Comparison of ENCODE assay signal across 18 cellular contexts in genomic region chr22:44312766-44313165, GRCh38. TPM values are rescaled to one million over a fixed set of nuclear protein-coding genes. Genes with fewer than 3 reads are reported as not detected.
DNase-seq lines count a peak whose midpoint lies in the region; ATAC-seq and TF ChIP-seq lines count a peak whose summit lies in the region.
"Had no signal": no experiment of that assay in that cellular context is flagged by ENCODE, and none has a peak within 500 bp of the region (broad histone marks: within the 10 kb centered on the region; RNA-seq: fewer than 3 reads in every experiment).

TSS of gene SHISAL1 (minus strand) at chr22:44312951. CDS start at chr22:44300945, 12,006 bp downstream.

- H3K79me2 ChIP-seq in SK-N-SH (ENCODE audit: insufficient read depth), result no peaks in the 10 kb centered on the region

- 73% methylated on average over 2 of the region's 12 CpGs for WGBS in SK-N-SH (ENCODE audit: low lambda C conversion rate)
- WGBS in mesenchymal stem cell, result 64% methylated on average over 12 of the region's 12 CpGs

- H2BK15ac ChIP-seq in mesenchymal stem cell (ENCODE audit: low read depth, poor library complexity, severe bottlenecking), result no peak within 1 kb of the TSS

- no TSS peak for BruUV-seq in Calu3 (replicated peaks; lab: Mats Ljungman, UMichigan)

- H3K27me3 ChIP-seq in SK-N-SH (ENCODE audit: insufficient read depth) (no peaks in the 10 kb centered on the region), mesenchymal stem cell (ENCODE audit: control insufficient read depth in 1 of 2, insufficient read depth in 1 of 2, low read length in 2 of 2) (no peaks in the 10 kb centered on the region), uterus (no peaks in the 10 kb centered on the region)

- no peaks in the 10 kb centered on the region for H3K9me2 ChIP-seq in SK-N-SH

- peaks cover 32% of the 10 kb centered on the region for H3K27me3 Mint-ChIP-seq in Calu3 (ENCODE audit: unreplicated experiment)

- ATAC-seq in SK-N-SH treated with all-trans-retinoic acid at 6 μM for 48 hours, result no peak
- no peak for ATAC-seq in HG03520 (IDR thresholded peaks at IDR 0.05; ENCODE audit: unreplicated experiment)
- ATAC-seq: stimulated activated naive CD8-positive, alpha-beta T cell treated with anti-CD3 and anti-CD28 coated beads, Interleukin-15, Interleukin-2, amounts not matched to agents 100 U/mL and 50 U/mL, for 24 hours had no signal

- peaks cover 6% of the 10 kb centered on the region for H3F3A ChIP-seq in SK-N-SH (replicated peaks; ENCODE audit: insufficient read depth)

- 0 out of 2 replicates have a peak within 1 kb of the TSS, but pooled peaks have one; percentile 10 for H3K4me2 ChIP-seq in SK-N-SH
- H3K4me2 ChIP-seq in mesenchymal stem cell (ENCODE audit: low read length, poor library complexity, severe bottlenecking), result no peak within 1 kb of the TSS

- H3K36me3 Mint-ChIP-seq in Calu3 (ENCODE audit: insufficient read depth, unreplicated experiment), result no peaks in the 10 kb centered on the region

- CTCF ChIA-PET in SK-N-SH (lab: Yijun Ruan, JAX), result interaction anchor here (1.7 kb wide), 1 partner anchor 8 kb away, joined by 5 read pairs; no protein-coding TSS in a partner anchor
- CTCF ChIA-PET in Calu3 (lab: Charles Lee), result no interaction called here

- no peak for TF ChIP-seq CTCF in SK-N-SH (IDR thresholded peaks at IDR 0.05)
- TF ChIP-seq CTCF in uterus (IDR thresholded peaks at IDR 0.05), result no peak
- no peak for TF ChIP-seq CTCF in Calu3 (IDR thresholded peaks at IDR 0.05; ENCODE audit: unreplicated experiment)

- no peak for TF ChIP-seq RAD21 in SK-N-SH (IDR thresholded peaks at IDR 0.05; ENCODE audit: low read length)

- H3K4ac ChIP-seq in mesenchymal stem cell (ENCODE audit: low read depth in 1 of 2, low read length in 2 of 2), result peak within 1 kb of the TSS in 1 of 2 experiments; percentile 47

- H3K9me3 ChIP-seq in SK-N-SH (no peaks in the 10 kb centered on the region), mesenchymal stem cell (ENCODE audit: control insufficient read depth, low read length) (no peaks in the 10 kb centered on the region), uterus (no peaks in the 10 kb centered on the region)
- H3K9me3 ChIP-seq: HAP-1, spleen had no signal

- TF ChIP-seq EP300 in SK-N-SH (IDR thresholded peaks at IDR 0.05; ENCODE audit: borderline replicate concordance in 1 of 2, low read depth in 1 of 2, low read length in 1 of 2), result no peak

- no peak within 1 kb of the TSS for H2BK5ac ChIP-seq in mesenchymal stem cell (ENCODE audit: low read depth, low read length, poor library complexity, severe bottlenecking)

- H3K9me3 Mint-ChIP-seq in Calu3 (ENCODE audit: low read depth, unreplicated experiment), result no peaks in the 10 kb centered on the region

- peak within 1 kb of the TSS; percentile 19 for H4K91ac ChIP-seq in mesenchymal stem cell (ENCODE audit: low read length)

- H2BK120ac ChIP-seq in mesenchymal stem cell (ENCODE audit: low read depth, low read length), result no peak within 1 kb of the TSS

- H2AK5ac ChIP-seq in mesenchymal stem cell (ENCODE audit: low read length, severe bottlenecking), result peak within 1 kb of the TSS; percentile 47

- H3K4me1 ChIP-seq in SK-N-SH (ENCODE audit: control insufficient read depth in 1 of 2, insufficient read depth in 2 of 2, low read depth in 1 of 2, low read length in 1 of 2) (peaks cover 11 to 12% of the 10 kb centered on the region in 2 experiments; a peak in 3 of 4 replicates), mesenchymal stem cell (ENCODE audit: control insufficient read depth, insufficient read depth, low read depth, low read length) (peaks cover 35% of the 10 kb centered on the region), uterus (peaks cover 14 to 25% of the 10 kb centered on the region in 2 donors)
- H3K4me1 ChIP-seq: HAP-1 had no signal

- peak within 1 kb of the TSS; percentile 21; the same call in 1 of the 2 replicates for H3K9ac ChIP-seq in SK-N-SH
- H3K9ac ChIP-seq in mesenchymal stem cell (ENCODE audit: low read length), result peak within 1 kb of the TSS; percentile 81

- peaks cover 8% of the 10 kb centered on the region for H3K4me1 Mint-ChIP-seq in Calu3 (ENCODE audit: low read depth, unreplicated experiment)

- no peaks in the 10 kb centered on the region for H3K79me1 ChIP-seq in mesenchymal stem cell (replicated peaks; ENCODE audit: low read length, poor library complexity, severe bottlenecking)

- H3K14ac ChIP-seq in mesenchymal stem cell (ENCODE audit: low read length in 2 of 2), result peak within 1 kb of the TSS in 1 of 2 experiments; percentile 44

- TF ChIP-seq POLR2A in uterus (IDR thresholded peaks at IDR 0.05), result peak in 1 of 2 donors; percentile 14

- no peak within 1 kb of the TSS for H2AFZ ChIP-seq in SK-N-SH (ENCODE audit: low read depth)
- H2AFZ ChIP-seq in mesenchymal stem cell (ENCODE audit: low read depth, low read length), result no peak within 1 kb of the TSS

- H2BK12ac ChIP-seq in mesenchymal stem cell (ENCODE audit: low read length in 2 of 2), result peak within 1 kb of the TSS in 1 of 2 experiments; percentile 78

- H3K4me3 Mint-ChIP-seq in Calu3 (ENCODE audit: low read depth, unreplicated experiment), result no peak within 1 kb of the TSS

- no peak within 1 kb of the TSS for H3K27ac Mint-ChIP-seq in Calu3 (ENCODE audit: unreplicated experiment)

- intact Hi-C loops in uterus (cut with DNase I; ENCODE audit: low total_unique reads), result no loop called here
- intact Hi-C loops in Calu3 (cut with micrococcal nuclease; ENCODE audit: unreplicated experiment), result no loop called here

- H3K18ac ChIP-seq in mesenchymal stem cell (ENCODE audit: low read depth in 1 of 2, low read length in 2 of 2), result peak within 1 kb of the TSS in 1 of 2 experiments; percentile 73

- DNase-seq in SK-N-SH (no peak), cerebellum (ENCODE audit: low spot score) (no peak), mesenchymal stem cell (peak; percentile 53), uterus (peak; percentile 67 to 81), putamen (ENCODE audit: low spot score) (no peak), Calu3 (no peak)
- DNase-seq: activated effector memory CD4-positive, alpha-beta T cell treated with Interleukin-2 at 50 U/mL for 16 hours; aorta; C1 segment of cervical spinal cord; DMS79; foreskin fibroblast; spleen; stimulated activated naive CD8-positive, alpha-beta T cell treated with anti-CD3 and anti-CD28 coated beads, Interleukin-15, Interleukin-2, amounts not matched to agents 100 U/mL and 50 U/mL, for 24 hours had no signal

- no peaks in the 10 kb centered on the region for H3K36me3 ChIP-seq in SK-N-SH (replicated peaks in 1 of 2; ENCODE audit: control insufficient read depth in 1 of 2, insufficient read depth in 2 of 2, low read length in 1 of 2)
- H3K36me3 ChIP-seq in mesenchymal stem cell (ENCODE audit: control insufficient read depth in 1 of 2, insufficient read depth in 2 of 2, low read depth in 1 of 2, low read length in 2 of 2), result no peaks in the 10 kb centered on the region
- H3K36me3 ChIP-seq in uterus, result no peaks in the 10 kb centered on the region
- H3K36me3 ChIP-seq: HAP-1, spleen had no signal

- peak within 1 kb of the TSS; percentile 83 for H4K8ac ChIP-seq in mesenchymal stem cell (ENCODE audit: low read length)

- no peaks in the 10 kb centered on the region for H4K20me1 ChIP-seq in SK-N-SH (ENCODE audit: insufficient read depth)

- H3K27ac ChIP-seq in SK-N-SH (ENCODE audit: low read depth in 2 of 2, low read length in 1 of 2), result peak within 1 kb of the TSS in 1 of 2 experiments; percentile 21; a peak in 2 of 4 replicates
- no peak within 1 kb of the TSS for H3K27ac ChIP-seq in mesenchymal stem cell (ENCODE audit: low read length, poor library complexity, severe bottlenecking)
- peak within 1 kb of the TSS; percentile 93 to 99 for H3K27ac ChIP-seq in uterus
- H3K27ac ChIP-seq: 22Rv1, spleen had no signal

- no peak within 1 kb of the TSS for H3K4me3 ChIP-seq in SK-N-SH (ENCODE audit: low read depth in 2 of 2, low read length in 1 of 2)
- no peak within 1 kb of the TSS for H3K4me3 ChIP-seq in mesenchymal stem cell (ENCODE audit: insufficient read depth in 1 of 2, low read depth in 1 of 2, low read length in 2 of 2)
- H3K4me3 ChIP-seq in uterus, result peak within 1 kb of the TSS; percentile 31 to 48
- H3K4me3 ChIP-seq: HAP-1, spleen had no signal

- H3K23ac ChIP-seq in mesenchymal stem cell (ENCODE audit: low read length in 2 of 2), result no peak within 1 kb of the TSS

- POLR2A ChIA-PET in SK-N-SH (lab: Yijun Ruan, JAX), result no interaction called here

TF ChIP-seq in SK-N-SH, 30 proteins besides CTCF, POLR2A, EP300 and RAD21 (continues in another document):
- TF ChIP-seq FOXJ3 (CRISPR knock-in tag; IDR thresholded peaks at IDR 0.05), result no peak
- no peak for TF ChIP-seq SIN3A (IDR thresholded peaks at IDR 0.05; ENCODE audit: borderline replicate concordance, low read depth, low read length)
- TF ChIP-seq FOXM1 (IDR thresholded peaks at IDR 0.05; ENCODE audit: low read depth), result no peak
- no peak for TF ChIP-seq GABPA (IDR thresholded peaks at IDR 0.05; ENCODE audit: low read depth)
- TF ChIP-seq RFX5 (IDR thresholded peaks at IDR 0.05; ENCODE audit: low read length), result no peak

TF ChIP-seq in SK-N-SH treated with all-trans-retinoic acid at 6 μM for 48 hours, 23 proteins besides CTCF, POLR2A, EP300 and RAD21 (continues in another document):
- no peak for TF ChIP-seq TCF4 (CRISPR knock-in tag; IDR thresholded peaks at IDR 0.05; ENCODE audit: borderline replicate concordance)
- TF ChIP-seq CSRNP3 (CRISPR knock-in tag; IDR thresholded peaks at IDR 0.05), result no peak
- no peak for TF ChIP-seq RARB (CRISPR knock-in tag; IDR thresholded peaks at IDR 0.05)
- no peak for TF ChIP-seq TOX (CRISPR knock-in tag; IDR thresholded peaks at IDR 0.05; ENCODE audit: borderline replicate concordance)
- TF ChIP-seq GLIS3 (CRISPR knock-in tag; IDR thresholded peaks at IDR 0.05), result no peak

RNA-seq across cellular contexts. Expression of gene SHISAL1, which starts in this region (rescaled TPM):
- polyA plus RNA-seq in SK-N-SH (2012; rRNA removed), result 0.10 and 0.11 TPM in 2 replicates
- polyA plus RNA-seq in SK-N-SH (2012; cell fraction: cytosol; rRNA removed), result 0.06 and 0.08 TPM in 2 replicates
- 0.06 and 0.10 TPM in 2 replicates for polyA plus RNA-seq in SK-N-SH (2012; cell fraction: nucleus; rRNA removed)
- total RNA-seq in cerebellum, result 14.6 TPM
- polyA plus RNA-seq in mesenchymal stem cell (2013, experiment 1 of 2), result 1.9 TPM
- 1.9 TPM for polyA plus RNA-seq in mesenchymal stem cell (2013, experiment 2 of 2)
- total RNA-seq in uterus, result 10 to 100 TPM in 2 of 4 donors, 1 to 10 TPM in 2; 4.7 to 44.2 (median 22.9) TPM
- not detected in 2 replicates for total RNA-seq in Calu3 (2022)
- total RNA-seq: activated CD8-positive, alpha-beta memory T cell treated with anti-CD3 and anti-CD28 coated beads for 36 hours had no signal

Comparison
In these comparisons a context has a peak if more than half of its experiments do, and no peak if none do; other contexts are left out.
1. DNase-seq: peak in mesenchymal stem cell (single experiment) and uterus (2 of 2); none in SK-N-SH (single experiment), cerebellum (single experiment), putamen (single experiment) and Calu3 (single experiment).
2. H3K4me3 ChIP-seq: peak in uterus (2 of 2); none in SK-N-SH (0 of 2) and mesenchymal stem cell (0 of 2).